Comparison of ENCODE assay signal across 25 cellular contexts in the genomic region with DNA sequence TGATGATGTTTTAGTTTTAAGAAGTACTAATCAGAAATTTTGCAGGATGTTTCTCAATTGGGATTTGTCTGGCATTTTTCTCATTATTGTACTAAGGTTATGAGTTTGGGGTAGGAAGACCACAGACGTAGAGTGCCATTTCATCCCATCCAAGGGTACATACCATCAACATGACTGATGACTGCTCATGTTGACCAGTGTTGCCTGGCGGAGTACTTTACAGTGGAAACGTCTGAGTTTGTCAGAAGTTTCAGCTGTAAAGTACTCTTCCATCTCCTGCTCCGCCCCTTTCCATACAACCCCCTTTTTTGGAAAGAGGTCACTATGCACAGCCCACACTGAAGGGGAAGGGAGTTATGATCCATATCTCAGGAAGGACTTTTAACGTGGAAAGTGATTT.
"Had no signal": no experiment of that assay in that cellular context is flagged by ENCODE, and none has a peak within 500 bp of the region (broad histone marks: within the 10 kb centered on the region; RNA-seq: fewer than 3 reads in every experiment).

No MANE protein-coding gene starts in this region.

- H3K36me3 ChIP-seq: gastroesophageal sphincter, thoracic aorta, upper lobe of left lung had no signal

- H3K27me3 ChIP-seq: gastroesophageal sphincter, upper lobe of left lung had no signal

- H3K4me3 ChIP-seq: gastroesophageal sphincter, thoracic aorta, upper lobe of left lung had no signal

- DNase-seq: activated B cell treated with CpG ODN at 0.5 μM for 24 hours; activated CD4-positive, alpha-beta T cell treated with anti-CD3 and anti-CD28 coated beads for 36 hours; activated CD4-positive, alpha-beta T cell treated with anti-CD3 and anti-CD28 coated beads, Interleukin-2, amount 50 U/mL, for 48 hours; activated CD8-positive, alpha-beta memory T cell treated with anti-CD3 and anti-CD28 coated beads, Interleukin-2, amount 50 U/mL, for 48 hours; activated naive CD4-positive, alpha-beta T cell treated with anti-CD3 and anti-CD28 coated beads for 36 hours; activated naive CD8-positive, alpha-beta T cell treated with anti-CD3 and anti-CD28 coated beads, Interleukin-2, amount 50 U/mL, for 24 hours; activated T-cell treated with anti-CD3 and anti-CD28 coated beads, Interleukin-2, amount 50 U/mL, for 4 hours; anterior cingulate cortex; central memory CD4-positive, alpha-beta T cell; effector memory CD8-positive, alpha-beta T cell; head of caudate nucleus; hypothalamus; nucleus accumbens; stimulated activated CD4-positive, alpha-beta T cell treated with anti-CD3 and anti-CD28 coated beads, Interleukin-4, amount 100 ng/mL, for 24 hours; stimulated activated naive CD4-positive, alpha-beta T cell treated with Interleukin-2 at 50 U/mL for 16 hours; T1000; upper lobe of left lung had no signal

- ATAC-seq: activated CD4-positive, alpha-beta T cell treated with anti-CD3 and anti-CD28 coated beads for 36 hours; activated naive CD8-positive, alpha-beta T cell treated with anti-CD3 and anti-CD28 coated beads, Interleukin-2, amount 50 U/mL, for 24 hours; activated T-cell treated with anti-CD3 and anti-CD28 coated beads, Interleukin-2, amount 50 U/mL, for 4 hours; effector memory CD8-positive, alpha-beta T cell; esophagus mucosa; gastroesophageal sphincter; sciatic nerve had no signal

- H3K27ac Mint-ChIP-seq: activated B cell treated with CpG ODN at 0.5 μM for 24 hours; activated CD4-positive, alpha-beta T cell treated with anti-CD3 and anti-CD28 coated beads for 36 hours; activated naive CD4-positive, alpha-beta T cell treated with anti-CD3 and anti-CD28 coated beads for 36 hours; activated naive CD8-positive, alpha-beta T cell treated with anti-CD3 and anti-CD28 coated beads, Interleukin-2, amount 50 U/mL, for 24 hours; activated T-helper 2 cell treated with anti-CD3 and anti-CD28 coated beads, Interferon-gamma antibody, Interleukin-2, Interleukin-4, amounts not matched to agents 10 μg/mL and 5 μg/mL and 100 μg/mL, durations not matched to agents 14 hours and 24 hours and 36 hours; nephron; T-helper 1 cell treated with Interleukin-12 subunit alpha and Interleukin-12 subunit beta and Interleukin-4 antibody, amounts not matched to agents 30 μg/mL and 1 μg/mL, for 36 hours had no signal

- H3K9me3 Mint-ChIP-seq: activated B cell treated with CpG ODN at 0.5 μM for 24 hours; activated naive CD4-positive, alpha-beta T cell treated with anti-CD3 and anti-CD28 coated beads for 36 hours; activated naive CD8-positive, alpha-beta T cell treated with anti-CD3 and anti-CD28 coated beads, Interleukin-2, amount 50 U/mL, for 24 hours; activated T-cell treated with anti-CD3 and anti-CD28 coated beads, Interleukin-2, amount 50 U/mL, for 4 hours; activated T-helper 2 cell treated with anti-CD3 and anti-CD28 coated beads, Interferon-gamma antibody, Interleukin-2, Interleukin-4, amounts not matched to agents 10 μg/mL and 5 μg/mL and 100 μg/mL, durations not matched to agents 14 hours and 24 hours and 36 hours; effector memory CD8-positive, alpha-beta T cell; memory B cell; nephron; T-helper 1 cell treated with Interleukin-12 subunit alpha and Interleukin-12 subunit beta and Interleukin-4 antibody, amounts not matched to agents 30 μg/mL and 1 μg/mL, for 36 hours had no signal

- H3K27me3 Mint-ChIP-seq: activated B cell treated with CpG ODN at 0.5 μM for 24 hours; activated CD4-positive, alpha-beta T cell treated with anti-CD3 and anti-CD28 coated beads for 36 hours; activated naive CD8-positive, alpha-beta T cell treated with anti-CD3 and anti-CD28 coated beads, Interleukin-2, amount 50 U/mL, for 24 hours; effector memory CD8-positive, alpha-beta T cell; memory B cell had no signal

- H3K4me3 Mint-ChIP-seq: activated B cell treated with CpG ODN at 0.5 μM for 24 hours; activated CD4-positive, alpha-beta T cell treated with anti-CD3 and anti-CD28 coated beads for 36 hours; activated naive CD4-positive, alpha-beta T cell treated with anti-CD3 and anti-CD28 coated beads for 36 hours; activated naive CD8-positive, alpha-beta T cell treated with anti-CD3 and anti-CD28 coated beads, Interleukin-2, amount 50 U/mL, for 24 hours; activated T-cell treated with anti-CD3 and anti-CD28 coated beads, Interleukin-2, amount 50 U/mL, for 4 hours; effector memory CD8-positive, alpha-beta T cell; memory B cell; nephron; T-helper 1 cell treated with Interleukin-12 subunit alpha and Interleukin-12 subunit beta and Interleukin-4 antibody, amounts not matched to agents 30 μg/mL and 1 μg/mL, for 36 hours had no signal

- H3K27ac ChIP-seq: gastroesophageal sphincter, thoracic aorta, upper lobe of left lung had no signal

- H3K9me3 ChIP-seq: gastroesophageal sphincter, thoracic aorta, upper lobe of left lung had no signal
